Comparison of ENCODE assay signal across 8 cellular contexts in genomic region chr17:68248886-68249872, GRCh38. TPM values are rescaled to one million over a fixed set of nuclear protein-coding genes. Genes with fewer than 3 reads are reported as not detected.
A peak's percentile ranks its signal among the peaks of the same experiment; 100 is the strongest.
DNase-seq lines count a peak whose midpoint lies in the region; ATAC-seq and TF ChIP-seq lines count a peak whose summit lies in the region.

No MANE protein-coding gene starts in this region.

- peak overlapping the region; percentile 86 to 91 for H3K4me3 Mint-ChIP-seq in stimulated activated naive CD8-positive, alpha-beta T cell treated with anti-CD3 and anti-CD28 coated beads, Interleukin-15, amount 100 ng/mL, for 72 hours

- H3K4me1 ChIP-seq in heart left ventricle (peaks cover 0 to 26% (median 13%) of the 10 kb centered on the region in 12 donors), foreskin keratinocyte (no peaks in the 10 kb centered on the region)

- no peaks in the 10 kb centered on the region for H3K9me3 Mint-ChIP-seq in stimulated activated naive CD8-positive, alpha-beta T cell treated with anti-CD3 and anti-CD28 coated beads, Interleukin-15, amount 100 ng/mL, for 72 hours

- peak overlapping the region in 8 of 12 donors; percentile 68 to 93 (median 86) for H3K4me3 ChIP-seq in heart left ventricle
- peak overlapping the region; percentile 80 for H3K4me3 ChIP-seq in WI38 (ENCODE audit: low read depth, low read length)

- H3K27ac ChIP-seq in heart left ventricle = peak overlapping the region in 11 of 12 donors; percentile 89 to 99 (median 98)
- H3K27ac ChIP-seq in foreskin keratinocyte = peak overlapping the region; percentile 79

- WGBS in heart left ventricle, 4 donors = 70 to 73% (median 73%) methylated on average over 12 of the region's 12 CpGs

- H3K27ac Mint-ChIP-seq in stimulated activated naive CD8-positive, alpha-beta T cell treated with anti-CD3 and anti-CD28 coated beads, Interleukin-15, amount 100 ng/mL, for 72 hours = peak overlapping the region; percentile 96 to 97

- no peaks in the 10 kb centered on the region for H3K27me3 Mint-ChIP-seq in stimulated activated naive CD8-positive, alpha-beta T cell treated with anti-CD3 and anti-CD28 coated beads, Interleukin-15, amount 100 ng/mL, for 72 hours

- intact Hi-C loops in heart left ventricle (cut with DNase I) = loop anchor here in 4 of 10 donors (5.0 kb wide), 3 partner anchors 42 to 263 kb away; partner anchors contain the start of gene PRKAR1A (in 1 of the 4)
- intact Hi-C loops in left cardiac atrium (cut with DNase I) = loop anchor here in 1 of 2 donors (5.0 kb wide), 1 partner anchor 42 kb away; no protein-coding TSS in a partner anchor

- DNase-seq in heart left ventricle (no peak), left cardiac atrium (no peak), foreskin keratinocyte (no peak), ureter (ENCODE audit: low spot score) (no peak)
- DNase-seq in stimulated activated naive CD8-positive, alpha-beta T cell treated with anti-CD3 and anti-CD28 coated beads, Interleukin-15, amount 100 ng/mL, for 72 hours = no peak

- no peak for TF ChIP-seq CTCF in heart left ventricle (IDR thresholded peaks at IDR 0.05)
- no peak for TF ChIP-seq CTCF in WI38 (IDR thresholded peaks at IDR 0.05; ENCODE audit: low read depth, low read length)
- no peak for TF ChIP-seq CTCF in foreskin keratinocyte (conservative IDR thresholded peaks at IDR 0.05)

- peaks cover 43% of the 10 kb centered on the region for H3K4me1 Mint-ChIP-seq in stimulated activated naive CD8-positive, alpha-beta T cell treated with anti-CD3 and anti-CD28 coated beads, Interleukin-15, amount 100 ng/mL, for 72 hours

- TF ChIP-seq POLR2A in heart left ventricle (IDR thresholded peaks at IDR 0.05) = no peak

- H3K9me3 ChIP-seq in heart left ventricle = no peaks in the 10 kb centered on the region

- H3K27me3 ChIP-seq in heart left ventricle (no peaks in the 10 kb centered on the region), foreskin keratinocyte (no peaks in the 10 kb centered on the region)

- peaks cover 0 to 41% (median 23%) of the 10 kb centered on the region in 9 donors for H3K36me3 ChIP-seq in heart left ventricle

- ATAC-seq in heart left ventricle (no peak), left cardiac atrium (no peak), foreskin keratinocyte (no peak), HG02642 (IDR thresholded peaks at IDR 0.05; ENCODE audit: poor library complexity, unreplicated experiment) (no peak), HG03439 (IDR thresholded peaks at IDR 0.05; ENCODE audit: unreplicated experiment) (no peak)
- ATAC-seq in stimulated activated naive CD8-positive, alpha-beta T cell treated with anti-CD3 and anti-CD28 coated beads, Interleukin-15, amount 100 ng/mL, for 72 hours = no peak

RNA-seq across cellular contexts. Expression of gene AMZ2, which starts 1.3 kb away (rescaled TPM):
- total RNA-seq in heart left ventricle (100 to 1,000 TPM in 4 of 9 donors, 10 to 100 TPM in 5; 59.0 to 141 (median 91.3) TPM), left cardiac atrium (10 to 100 TPM; 71.1 to 77.5 TPM), foreskin keratinocyte (106 and 110 TPM in 2 replicates), ureter (83.2 TPM)
- polyA plus RNA-seq in heart left ventricle (10 to 100 TPM; 52.9 to 89.1 TPM), foreskin keratinocyte (102 and 114 TPM in 2 replicates)

RNA-seq across cellular contexts. Expression of gene SLC16A6, which starts 41.7 kb away (rescaled TPM):
- total RNA-seq in heart left ventricle (1 to 10 TPM in 1 of 9 donors, under 1 TPM in 7, not detected in 1; 0.16 to 1.7 (median 0.36) TPM), left cardiac atrium (1 to 10 TPM in 1 of 2 donors, under 1 TPM in 1; 0.62 to 1.4 TPM), foreskin keratinocyte (not detected in 2 replicates), ureter (3.0 TPM)
- polyA plus RNA-seq in heart left ventricle (under 1 TPM in 1 of 2 donors, not detected in 1; 0.37 TPM), foreskin keratinocyte (not detected in 2 replicates)

RNA-seq across cellular contexts. Expression of gene ARSG, which starts 42.1 kb away (rescaled TPM):
- 1 to 10 TPM; 2.2 to 4.9 (median 3.3) TPM for total RNA-seq in heart left ventricle
- 1 to 10 TPM; 1.2 to 3.9 TPM for polyA plus RNA-seq in heart left ventricle
- 1 to 10 TPM; 5.9 to 6.9 TPM for total RNA-seq in left cardiac atrium
- 0.48 and 0.53 TPM in 2 replicates for total RNA-seq in foreskin keratinocyte
- polyA plus RNA-seq in foreskin keratinocyte = 0.16 and 0.29 TPM in 2 replicates
- total RNA-seq in ureter = 19.4 TPM
